Comparison of ENCODE assay signal across 19 cellular contexts in genomic region chr7:136014659-136015058, GRCh38. TPM values are rescaled to one million over a fixed set of nuclear protein-coding genes. Genes with fewer than 3 reads are reported as not detected.
A peak's percentile ranks its signal among the peaks of the same experiment; 100 is the strongest.
DNase-seq lines count a peak whose midpoint lies in the region; ATAC-seq, FAIRE-seq and TF ChIP-seq lines count a peak whose summit lies in the region.
"Had no signal": no experiment of that assay in that cellular context is flagged by ENCODE, and none has a peak within 500 bp of the region (broad histone marks: within the 10 kb centered on the region; RNA-seq: fewer than 3 reads in every experiment).

No MANE protein-coding gene starts in this region.

- TF ChIP-seq POLR2A in A549 (IDR thresholded peaks at IDR 0.05; ENCODE audit: low read length): no peak

- FAIRE-seq in A549 (lab: Jason Lieb, UNC): no peak
- FAIRE-seq in G401.6 (lab: Jason Lieb, UNC): peak; percentile 48
- peak; percentile 13 for FAIRE-seq in pancreas (lab: Jason Lieb, UNC)
- no peak for FAIRE-seq in HTR-8/SVneo (lab: Jason Lieb, UNC)
- FAIRE-seq: A204.1, GM12878, GM12892, GM18507 had no signal

- 3% methylated on average over 3 of the region's 3 CpGs for WGBS in A549 (ENCODE audit: missing lambda C conversion rate)
- WGBS in pancreas, 2 donors: 54 to 70% methylated on average over 3 of the region's 3 CpGs

- no peak for DNase-seq in A549 (ENCODE audit: low read depth in 1 of 2, low spot score in 1 of 2)
- DNase-seq in pancreas: no peak
- no peak for DNase-seq in foreskin fibroblast
- DNase-seq in HTR-8/SVneo (ENCODE audit: insufficient read length, low spot score): no peak
- DNase-seq: 8988T; AML-193; Caco-2; Calu3; CD4-positive, alpha-beta T cell; CD8-positive, alpha-beta T cell; DMS79 treated with DMSO at 0.1 percent for 48 hours; GDM1 had no signal

- CTCF ChIA-PET in A549 (lab: Yijun Ruan, JAX): interaction anchor here (1.0 to 1.3 kb wide), 2 partner anchors 13 to 214 kb away, joined by 3 read pairs; no protein-coding TSS in a partner anchor

- TF ChIP-seq EP300 in A549 (IDR thresholded peaks at IDR 0.05): no peak

- TF ChIP-seq CTCF in A549 (IDR thresholded peaks at IDR 0.05) (no peak), pancreas (IDR thresholded peaks at IDR 0.05) (no peak), foreskin fibroblast (IDR thresholded peaks at IDR 0.05; ENCODE audit: low read depth, low read length) (no peak)

- ATAC-seq in A549 (no peak), pancreas (no peak)
- ATAC-seq: CD8-positive, alpha-beta T cell; GM12878 had no signal

- peaks cover 0 to 5% (median 1%) of the 10 kb centered on the region in 4 donors for H3K27me3 ChIP-seq in pancreas
- H3K27me3 ChIP-seq: BLaER1 treated with 17β-estradiol and CSF1 and Interleukin-3, amounts not matched to agents 10 nM and 100 nM had no signal

- no peak for TF ChIP-seq RAD21 in A549 (conservative IDR thresholded peaks at IDR 0.05 in 1 of 2, IDR thresholded peaks at IDR 0.05 in 1 of 2)

- no peak overlapping the region for H3K4me2 ChIP-seq in A549
- H3K4me2 ChIP-seq: BLaER1 treated with 17β-estradiol and CSF1 and Interleukin-3, amounts not matched to agents 10 nM and 100 nM had no signal

- no peak overlapping the region for H3K27ac ChIP-seq in A549
- no peak overlapping the region for H3K27ac ChIP-seq in pancreas
- H3K27ac ChIP-seq: BLaER1 treated with 17β-estradiol and CSF1 and Interleukin-3, amounts not matched to agents 10 nM and 100 nM; C4-2B had no signal

- H3K9me3 ChIP-seq in A549: no peaks in the 10 kb centered on the region
- H3K9me3 ChIP-seq in pancreas: no peaks in the 10 kb centered on the region
- H3K9me3 ChIP-seq: BLaER1 treated with 17β-estradiol and CSF1 and Interleukin-3, amounts not matched to agents 10 nM and 100 nM; Caco-2 had no signal

- H3K4me3 ChIP-seq in A549 (no peak overlapping the region), pancreas (no peak overlapping the region), foreskin fibroblast (ENCODE audit: low read depth in 1 of 2, low read length in 2 of 2) (no peak overlapping the region)
- H3K4me3 ChIP-seq: BLaER1 treated with 17β-estradiol and CSF1 and Interleukin-3, amounts not matched to agents 10 nM and 100 nM; GM12878 had no signal

- intact Hi-C loops in pancreas (cut with DNase I): loop anchor here in 1 of 3 donors (5.0 kb wide), 1 partner anchor 212 kb away; no protein-coding TSS in a partner anchor

- no peaks in the 10 kb centered on the region for H3K36me3 ChIP-seq in pancreas
- H3K36me3 ChIP-seq: BLaER1 treated with 17β-estradiol and CSF1 and Interleukin-3, amounts not matched to agents 10 nM and 100 nM had no signal

- POLR2A ChIA-PET in A549 (lab: Yijun Ruan, JAX): no interaction called here

- H3K4me1 ChIP-seq in A549 (no peaks in the 10 kb centered on the region), pancreas (no peaks in the 10 kb centered on the region)
- H3K4me1 ChIP-seq: BLaER1 treated with 17β-estradiol and CSF1 and Interleukin-3, amounts not matched to agents 10 nM and 100 nM; Caco-2 had no signal

TF ChIP-seq in A549, 52 proteins besides CTCF, POLR2A, EP300 and RAD21:
- TF ChIP-seq CBX8 (IDR thresholded peaks at IDR 0.05): peak; percentile 92
- TF ChIP-seq, protein P1, sequence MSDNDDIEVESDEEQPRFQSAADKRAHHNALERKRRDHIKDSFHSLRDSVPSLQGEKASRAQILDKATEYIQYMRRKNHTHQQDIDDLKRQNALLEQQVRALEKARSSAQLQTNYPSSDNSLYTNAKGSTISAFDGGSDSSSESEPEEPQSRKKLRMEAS (IDR thresholded peaks at IDR 0.05): no peak
- peak; percentile 94 for TF ChIP-seq RNF2 (IDR thresholded peaks at IDR 0.05; ENCODE audit: borderline replicate concordance, low read depth)

RNA-seq across cellular contexts. Expression of gene MTPN, which starts 37.5 kb away (rescaled TPM):
- polyA plus RNA-seq in A549 (2011; rRNA removed) (160 and 206 TPM in 2 replicates), A549 (2017; fragmentation: RNase III; extraction: RNeasy Plus Mini Kit Qiagen cat#74134 plus additional on column Dnase treatment) (138 to 147 TPM (median 144 TPM) in 3 replicates), pancreas (10 to 100 TPM; 10.8 to 21.0 TPM)
- polyA plus RNA-seq in A549 (2012; cell fraction: cytosol; rRNA removed): 46.0 and 61.2 TPM in 2 replicates
- 17.6 and 18.9 TPM in 2 replicates for polyA plus RNA-seq in A549 (2012; cell fraction: nucleus; rRNA removed)
- 72.6 and 83.6 TPM in 2 replicates for polyA minus RNA-seq in A549 (2011; rRNA and poly(A)+ RNA removed)
- total RNA-seq in pancreas: 10 to 100 TPM; 12.8 to 45.1 (median 24.4) TPM
